In genomic region chr13:51041126-51041525, GRCh38 we compare ENCODE assay signal across 1 cellular context.
TF ChIP-seq lines count a peak whose summit lies in the region.

No MANE protein-coding gene starts in this region.

TF ChIP-seq in GM23338, 12 proteins besides CTCF, POLR2A, EP300 and RAD21 (continued from another document):
- TF ChIP-seq ZNF462 (CRISPR knock-in tag; IDR thresholded peaks at IDR 0.05) = no peak
- TF ChIP-seq EZH2 (IDR thresholded peaks at IDR 0.05; ENCODE audit: low read depth, unreplicated experiment) = no peak
- no peak for TF ChIP-seq REST (IDR thresholded peaks at IDR 0.05; ENCODE audit: unreplicated experiment)
- no peak for TF ChIP-seq NANOG (IDR thresholded peaks at IDR 0.05; ENCODE audit: borderline replicate concordance)
- TF ChIP-seq CREB1 (CRISPR knock-in tag; IDR thresholded peaks at IDR 0.05; ENCODE audit: low read depth) = no peak
